ENCODE assay signal across 20 cellular contexts in genomic region chr17:44627513-44627912, GRCh38. TPM values are rescaled to one million over a fixed set of nuclear protein-coding genes. Genes with fewer than 3 reads are reported as not detected.
DNase-seq lines count a peak whose midpoint lies in the region; ATAC-seq and TF ChIP-seq lines count a peak whose summit lies in the region.
"Had no signal": no experiment of that assay in that cellular context is flagged by ENCODE, and none has a peak within 500 bp of the region (broad histone marks: within the 10 kb centered on the region; RNA-seq: fewer than 3 reads in every experiment).

No MANE protein-coding gene starts in this region.

- H3K27ac ChIP-seq in trophoblast cell (ENCODE audit: low read depth, low read length), result no peak overlapping the region
- no peak overlapping the region for H3K27ac ChIP-seq in Peyer's patch
- H3K27ac ChIP-seq: lower lobe of right lung, parathyroid adenoma, PC-9, right lobe of liver, SJSA1, suprapubic skin had no signal

- TF ChIP-seq CTCF in GM10248 (IDR thresholded peaks at IDR 0.05; ENCODE audit: control extremely low read depth, extremely low read depth, low read depth, missing control alignments) (no peak), Peyer's patch (IDR thresholded peaks at IDR 0.05) (no peak)

- no peak overlapping the region for H2BK12ac ChIP-seq in trophoblast cell (ENCODE audit: low read length)

- H3K4me1 ChIP-seq in trophoblast cell (ENCODE audit: control insufficient read depth in 1 of 2, insufficient read depth in 2 of 2, low read length in 2 of 2) (peaks cover 2 to 6% of the 10 kb centered on the region in 2 experiments), Peyer's patch (no peaks in the 10 kb centered on the region)
- H3K4me1 ChIP-seq: lower lobe of right lung, right lobe of liver, SJSA1, suprapubic skin had no signal

- no peak overlapping the region for H4K12ac ChIP-seq in trophoblast cell (ENCODE audit: low read depth, low read length)

- ATAC-seq in stimulated activated naive CD8-positive, alpha-beta T cell treated with anti-CD3 and anti-CD28 coated beads, Interleukin-15, Interleukin-2, amounts not matched to agents 100 U/mL and 50 U/mL, for 24 hours, result no peak

- no peak overlapping the region for H3K4me2 ChIP-seq in trophoblast cell (ENCODE audit: low read length)
- H3K4me2 ChIP-seq: PC-9 had no signal

- H3K23ac ChIP-seq in trophoblast cell (ENCODE audit: low read length), result no peak overlapping the region

- DNase-seq in D341Med (ENCODE audit: low spot score) (peak; percentile 42), NCI-H69 (lab: John Stamatoyannopoulos, UW) (peak; percentile 89), left kidney (ENCODE audit: low read depth, low spot score) (peak; percentile 56), trophoblast cell (no peak), GM10248 (ENCODE audit: extremely low spot score) (no peak), Peyer's patch (no peak)
- DNase-seq in stimulated activated naive CD8-positive, alpha-beta T cell treated with anti-CD3 and anti-CD28 coated beads, Interleukin-15, Interleukin-2, amounts not matched to agents 100 U/mL and 50 U/mL, for 24 hours, result no peak
- DNase-seq: activated CD4-positive, alpha-beta memory T cell treated with anti-CD3 and anti-CD28 coated beads, Interleukin-2, amount 10 ng/mL, durations not matched to agents 7 days and 5 days; activated naive CD4-positive, alpha-beta T cell; central memory CD4-positive, alpha-beta T cell; Kasumi-1; lower lobe of right lung; naive B cell; NCI-H1092; NCI-H748 treated with DMSO at 0.1 percent for 48 hours; PC-9; right lobe of liver had no signal

- H2BK120ac ChIP-seq in trophoblast cell (ENCODE audit: insufficient read depth, low read length, poor library complexity), result no peak overlapping the region

- no peak overlapping the region for H3K9ac ChIP-seq in trophoblast cell (ENCODE audit: low read length)
- H3K9ac ChIP-seq: parathyroid adenoma had no signal

- H3K79me1 ChIP-seq in trophoblast cell (ENCODE audit: low read length), result no peaks in the 10 kb centered on the region

- no peak overlapping the region for H3K4me3 ChIP-seq in trophoblast cell (ENCODE audit: low read depth, low read length)
- no peak overlapping the region for H3K4me3 ChIP-seq in Peyer's patch
- H3K4me3 ChIP-seq: PC-9, right lobe of liver, SJSA1, suprapubic skin had no signal

- H2BK5ac ChIP-seq in trophoblast cell (ENCODE audit: low read depth, low read length, poor library complexity), result no peak overlapping the region

- H3K4ac ChIP-seq in trophoblast cell (ENCODE audit: low read depth, low read length), result no peak overlapping the region

- no peak overlapping the region for H4K8ac ChIP-seq in trophoblast cell (ENCODE audit: low read depth, low read length)

- WGBS in trophoblast cell (ENCODE audit: extremely low coverage, insufficient coverage, insufficient read length), result no CpG with 5 or more reads among the region's 5 CpGs

- POLR2A ChIA-PET in GM10248 (lab: Yijun Ruan, JAX), result no interaction called here

- peak overlapping the region; percentile 8 for H4K91ac ChIP-seq in trophoblast cell (ENCODE audit: low read depth, low read length)

- H2AK5ac ChIP-seq in trophoblast cell (ENCODE audit: low read length), result no peak overlapping the region

- no peak for TF ChIP-seq POLR2A in Peyer's patch (IDR thresholded peaks at IDR 0.05)

- no peaks in the 10 kb centered on the region for H3K79me2 ChIP-seq in trophoblast cell (ENCODE audit: control insufficient read depth, insufficient read depth, low read length, poor library complexity)
- H3K79me2 ChIP-seq: parathyroid adenoma had no signal

- H2AFZ ChIP-seq in trophoblast cell (ENCODE audit: insufficient read depth, low read length, poor library complexity), result no peak overlapping the region
- H2AFZ ChIP-seq: PC-9 had no signal

- H3K27me3 ChIP-seq in trophoblast cell (ENCODE audit: insufficient read depth, low read length) (no peaks in the 10 kb centered on the region), Peyer's patch (no peaks in the 10 kb centered on the region)
- H3K27me3 ChIP-seq: right lobe of liver, SJSA1 had no signal

- CTCF ChIA-PET in GM10248 (lab: Yijun Ruan, JAX), result no interaction called here

- H3K36me3 ChIP-seq in trophoblast cell (ENCODE audit: control insufficient read depth in 1 of 2, insufficient read depth in 2 of 2, low read length in 2 of 2) (no peaks in the 10 kb centered on the region), Peyer's patch (no peaks in the 10 kb centered on the region)
- H3K36me3 ChIP-seq: lower lobe of right lung, right lobe of liver, SJSA1, suprapubic skin had no signal

- H3K18ac ChIP-seq in trophoblast cell (ENCODE audit: low read length), result no peak overlapping the region

- no peaks in the 10 kb centered on the region for H3K9me3 ChIP-seq in trophoblast cell (ENCODE audit: insufficient read depth, low read depth, low read length)
- no peaks in the 10 kb centered on the region for H3K9me3 ChIP-seq in Peyer's patch
- H3K9me3 ChIP-seq: lower lobe of right lung, right lobe of liver, SJSA1, suprapubic skin had no signal

- H3K14ac ChIP-seq in trophoblast cell (ENCODE audit: low read length), result no peak overlapping the region

RNA-seq across cellular contexts. Expression of gene MEIOC, which starts 28.8 kb away (rescaled TPM):
- polyA plus RNA-seq in trophoblast cell (2013), result 0.14 and 0.29 TPM in 2 replicates
- not detected for total RNA-seq in Peyer's patch
- total RNA-seq: lower lobe of right lung, PC-9, right lobe of liver, suprapubic skin had no signal

Comparison
In these comparisons a context has a peak if more than half of its experiments do, and no peak if none do; other contexts are left out.
1. DNase-seq: peak in D341Med (single experiment), NCI-H69 (single experiment) and left kidney (single experiment); none in trophoblast cell (0 of 2), GM10248 (single experiment), stimulated activated naive CD8-positive, alpha-beta T cell treated with anti-CD3 and anti-CD28 coated beads, Interleukin-15, Interleukin-2, amounts not matched to agents 100 U/mL and 50 U/mL, for 24 hours (single experiment) and Peyer's patch (0 of 3).